7 cellular contexts compared by ENCODE assay signal in genomic region chr2:26561918-26562810, GRCh38.
DNase-seq lines count a peak whose midpoint lies in the region; ATAC-seq lines count a peak whose summit lies in the region.

No MANE protein-coding gene starts in this region.

- H3K4me1 Mint-ChIP-seq in activated naive CD8-positive, alpha-beta T cell treated with anti-CD3 and anti-CD28 coated beads, Interleukin-2, amount 50 U/mL, for 24 hours: peaks cover 12% of the 10 kb centered on the region

- no peaks in the 10 kb centered on the region for H3K36me3 ChIP-seq in iPS-15b (ENCODE audit: control insufficient read depth, insufficient read depth, low read length)

- no peaks in the 10 kb centered on the region for H3K9me3 Mint-ChIP-seq in activated naive CD8-positive, alpha-beta T cell treated with anti-CD3 and anti-CD28 coated beads, Interleukin-2, amount 50 U/mL, for 24 hours

- peak overlapping the region; percentile 38 for H3K4me3 Mint-ChIP-seq in activated naive CD8-positive, alpha-beta T cell treated with anti-CD3 and anti-CD28 coated beads, Interleukin-2, amount 50 U/mL, for 24 hours

- H3K27me3 ChIP-seq in iPS-15b (ENCODE audit: control insufficient read depth, insufficient read depth, low read length): peaks cover 47% of the 10 kb centered on the region

- no peak overlapping the region for H3K9ac ChIP-seq in iPS-15b (ENCODE audit: low read depth, low read length)

- H3K27ac Mint-ChIP-seq in activated naive CD8-positive, alpha-beta T cell treated with anti-CD3 and anti-CD28 coated beads, Interleukin-2, amount 50 U/mL, for 24 hours: no peak overlapping the region

- no peaks in the 10 kb centered on the region for H3K9me3 ChIP-seq in iPS-15b (ENCODE audit: control insufficient read depth, insufficient read depth, low read length)

- peak; percentile 78 for ATAC-seq in activated naive CD8-positive, alpha-beta T cell treated with anti-CD3 and anti-CD28 coated beads, Interleukin-2, amount 50 U/mL, for 24 hours
- ATAC-seq in GM18907 (IDR thresholded peaks at IDR 0.05; ENCODE audit: unreplicated experiment) (no peak), GM21528 (IDR thresholded peaks at IDR 0.05; ENCODE audit: low FRiP score, unreplicated experiment) (no peak)

- no peaks in the 10 kb centered on the region for H3K36me3 Mint-ChIP-seq in activated naive CD8-positive, alpha-beta T cell treated with anti-CD3 and anti-CD28 coated beads, Interleukin-2, amount 50 U/mL, for 24 hours (ENCODE audit: low read depth)

- H3K4me3 ChIP-seq in iPS-15b (ENCODE audit: low read depth, low read length): peak overlapping the region; percentile 31

- H3K4me1 ChIP-seq in iPS-15b (ENCODE audit: control insufficient read depth, insufficient read depth, low read length): peaks cover 4% of the 10 kb centered on the region

- DNase-seq in H4 (ENCODE audit: low spot score): peak; percentile 68
- DNase-seq in NCI-H460 (ENCODE audit: extremely low read depth, low read depth): peak; percentile 54
- DNase-seq in activated naive CD8-positive, alpha-beta T cell treated with anti-CD3 and anti-CD28 coated beads, Interleukin-2, amount 50 U/mL, for 24 hours: peak; percentile 59
- DNase-seq in stimulated activated CD4-positive, alpha-beta T cell treated with anti-CD3 and anti-CD28 coated beads, Interleukin-2, amount 100 ng/mL, for 48 hours: peak; percentile 17 to 19

- peaks cover 77% of the 10 kb centered on the region for H3K27me3 Mint-ChIP-seq in activated naive CD8-positive, alpha-beta T cell treated with anti-CD3 and anti-CD28 coated beads, Interleukin-2, amount 50 U/mL, for 24 hours

Comparison
In these comparisons a context has a peak if more than half of its experiments do, and no peak if none do; other contexts are left out.
1. DNase-seq: peak in every context shown above with its lines; median percentile 68 in H4; 59 in activated naive CD8-positive, alpha-beta T cell treated with anti-CD3 and anti-CD28 coated beads, Interleukin-2, amount 50 U/mL, for 24 hours; 54 in NCI-H460; 18 in stimulated activated CD4-positive, alpha-beta T cell treated with anti-CD3 and anti-CD28 coated beads, Interleukin-2, amount 100 ng/mL, for 48 hours.